8 cellular contexts compared by ENCODE assay signal in the genomic region with DNA sequence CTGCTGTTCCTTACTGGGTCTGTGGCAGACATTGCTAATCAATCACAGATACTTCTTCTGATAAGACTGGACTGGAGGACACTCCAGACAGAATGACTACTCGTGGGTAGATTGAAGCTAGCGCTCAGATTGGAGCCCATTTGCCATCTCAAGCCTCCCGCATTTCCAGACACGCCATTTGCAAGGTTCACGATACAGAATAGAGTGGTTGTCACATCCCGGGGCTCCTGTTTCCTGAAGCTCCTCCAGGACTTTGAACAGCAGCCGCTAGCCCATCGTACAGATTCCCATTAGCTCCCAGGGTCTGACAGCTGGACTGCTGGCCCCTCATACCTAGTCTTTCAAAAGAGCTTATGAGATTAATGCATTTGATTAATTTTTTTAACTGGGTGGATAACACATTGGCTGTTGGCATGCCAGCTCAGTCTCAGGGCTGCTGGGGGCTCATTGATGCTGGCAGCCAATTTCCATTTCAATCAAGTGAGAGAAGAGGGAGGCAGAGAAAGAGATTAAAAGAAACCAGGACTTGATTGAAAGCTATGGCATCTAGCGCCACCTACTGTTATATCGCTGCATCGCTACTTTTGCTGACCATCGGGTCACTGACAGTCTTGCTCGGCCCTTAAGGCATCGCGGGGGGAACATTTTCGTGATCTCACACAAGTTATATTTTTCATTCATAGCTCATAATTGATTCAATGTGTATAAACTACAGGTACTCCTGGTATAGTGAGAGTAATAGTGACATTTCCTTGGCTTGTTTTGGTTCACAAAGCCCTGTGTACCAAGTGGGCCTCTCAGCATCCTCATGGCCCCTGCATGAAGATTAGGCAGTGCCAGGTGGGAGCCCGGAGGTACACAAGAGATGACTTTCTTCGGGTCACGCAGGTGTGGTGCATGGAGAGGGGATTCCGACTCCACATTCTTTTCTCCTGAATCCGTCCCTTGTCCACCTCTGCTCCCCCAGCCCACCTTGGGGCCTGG.
A peak's percentile ranks its signal among the peaks of the same experiment; 100 is the strongest.
DNase-seq lines count a peak whose midpoint lies in the region; ATAC-seq and TF ChIP-seq lines count a peak whose summit lies in the region.

No MANE protein-coding gene starts in this region.

- no peaks in the 10 kb centered on the region for H3K27me3 ChIP-seq in adrenal gland
- no peaks in the 10 kb centered on the region for H3K27me3 ChIP-seq in sigmoid colon

- intact Hi-C loops in adrenal gland (cut with DNase I) (loop anchor here (2.0 to 5.0 kb wide), 2 partner anchors 296 to 298 kb away; no protein-coding TSS in a partner anchor), sigmoid colon (cut with DNase I) (loop anchor here (1.0 to 10.0 kb wide), 6 partner anchors 86 to 1008 kb away; no protein-coding TSS in a partner anchor)

- DNase-seq in DMS53 (lab: John Stamatoyannopoulos, UW) (peak; percentile 79), HS-27A (ENCODE audit: low read depth) (peak; percentile 9), NCI-H748 treated with DMSO at 0.1 percent for 48 hours (lab: John Stamatoyannopoulos, UW) (peak; percentile 87), adrenal gland (peak; percentile 50 to 91 (median 69)), hepatic stellate cell (ENCODE audit: low spot score) (peak; percentile 56), sigmoid colon (peak; percentile 82)

- ATAC-seq in GM19035 (IDR thresholded peaks at IDR 0.05; ENCODE audit: unreplicated experiment) (no peak), HG03097 (IDR thresholded peaks at IDR 0.05; ENCODE audit: low FRiP score, unreplicated experiment) (no peak)

- H3K27ac ChIP-seq in adrenal gland: no peak overlapping the region
- H3K27ac ChIP-seq in sigmoid colon: peak overlapping the region in 2 of 4 donors; percentile 41 to 62

- TF ChIP-seq POLR2A in adrenal gland (IDR thresholded peaks at IDR 0.05): no peak
- TF ChIP-seq POLR2A in sigmoid colon (IDR thresholded peaks at IDR 0.05): no peak

- peak; percentile 74 to 88 (median 80) for TF ChIP-seq CTCF in adrenal gland (IDR thresholded peaks at IDR 0.05)
- peak; percentile 83 to 87 (median 85) for TF ChIP-seq CTCF in sigmoid colon (IDR thresholded peaks at IDR 0.05)

- H3K4me3 ChIP-seq in adrenal gland: no peak overlapping the region
- no peak overlapping the region for H3K4me3 ChIP-seq in sigmoid colon

- TF ChIP-seq EP300 in sigmoid colon (IDR thresholded peaks at IDR 0.05): no peak

- WGBS in adrenal gland, 4 donors: 27 to 34% (median 29%) methylated on average over 21 of the region's 21 CpGs
- 38 to 42% methylated on average over 21 of the region's 21 CpGs for WGBS in sigmoid colon, 2 donors

- H3K4me1 ChIP-seq in adrenal gland (replicated peaks in 1 of 2): no peaks in the 10 kb centered on the region
- peaks cover 0 to 28% (median 20%) of the 10 kb centered on the region in 4 donors for H3K4me1 ChIP-seq in sigmoid colon

- H3K36me3 ChIP-seq in adrenal gland (replicated peaks in 1 of 2): no peaks in the 10 kb centered on the region
- no peaks in the 10 kb centered on the region for H3K36me3 ChIP-seq in sigmoid colon

- no peaks in the 10 kb centered on the region for H3K9me3 ChIP-seq in adrenal gland (replicated peaks in 1 of 3)
- H3K9me3 ChIP-seq in sigmoid colon: no peaks in the 10 kb centered on the region

Comparison
In these comparisons a context has a peak if more than half of its experiments do, and no peak if none do; other contexts are left out.
1. DNase-seq: peak in every context shown above with its lines; median percentile 87 in NCI-H748 treated with DMSO at 0.1 percent for 48 hours; 82 in sigmoid colon; 79 in DMS53; 69 in adrenal gland; 56 in hepatic stellate cell; 9 in HS-27A.